In genomic region chr3:73623316-73623715, GRCh38 we compare ENCODE assay signal across 9 cellular contexts. TPM values are rescaled to one million over a fixed set of nuclear protein-coding genes. Genes with fewer than 3 reads are reported as not detected.
DNase-seq lines count a peak whose midpoint lies in the region; ATAC-seq and TF ChIP-seq lines count a peak whose summit lies in the region.
"Had no signal": no experiment of that assay in that cellular context is flagged by ENCODE, and none has a peak within 500 bp of the region (broad histone marks: within the 10 kb centered on the region; RNA-seq: fewer than 3 reads in every experiment).

No MANE protein-coding gene starts in this region.

- ATAC-seq in SK-N-SH treated with all-trans-retinoic acid at 6 μM for 48 hours = no peak
- ATAC-seq in aorta (ENCODE audit: low FRiP score) = peak; percentile 16
- ATAC-seq in HG03521 (IDR thresholded peaks at IDR 0.05; ENCODE audit: unreplicated experiment) = no peak

- no peaks in the 10 kb centered on the region for H3K27me3 Mint-ChIP-seq in neural progenitor cell (ENCODE audit: insufficient read depth, low read depth)

- H3K9ac ChIP-seq in SK-N-SH = peak overlapping the region; percentile 65
- no peak overlapping the region for H3K9ac ChIP-seq in neural progenitor cell

- H3K4me3 Mint-ChIP-seq in neural progenitor cell = peak overlapping the region; percentile 93

- no peak for TF ChIP-seq RAD21 in SK-N-SH (IDR thresholded peaks at IDR 0.05; ENCODE audit: low read length)

- no peaks in the 10 kb centered on the region for H3K27me3 ChIP-seq in SK-N-SH (ENCODE audit: insufficient read depth)
- H3K27me3 ChIP-seq in neural progenitor cell = peaks cover 22% of the 10 kb centered on the region
- no peaks in the 10 kb centered on the region for H3K27me3 ChIP-seq in aorta (ENCODE audit: control insufficient read depth in 1 of 2, insufficient read depth in 2 of 2, low read length in 1 of 2)

- TF ChIP-seq CTCF in SK-N-SH (IDR thresholded peaks at IDR 0.05) (no peak), fibroblast of pulmonary artery (IDR thresholded peaks at IDR 0.05; ENCODE audit: low read length, missing control alignments) (no peak), neural progenitor cell (IDR thresholded peaks at IDR 0.05) (no peak), GM10266 (IDR thresholded peaks at IDR 0.05; ENCODE audit: control insufficient read depth, insufficient read depth, low read depth, missing control alignments) (no peak)

- H3F3A ChIP-seq in SK-N-SH (replicated peaks; ENCODE audit: insufficient read depth) = no peaks in the 10 kb centered on the region
- peaks cover 12% of the 10 kb centered on the region for H3F3A ChIP-seq in neural progenitor cell (ENCODE audit: low read depth)

- POLR2A ChIA-PET in SK-N-SH (lab: Yijun Ruan, JAX) = interaction anchor here (1.1 kb wide), 1 partner anchor 151 kb away, joined by 3 read pairs; no protein-coding TSS in a partner anchor

- H3K4me2 ChIP-seq in SK-N-SH = peak overlapping the region; percentile 97
- peak overlapping the region; percentile 96 for H3K4me2 ChIP-seq in neural progenitor cell

- H4K20me1 ChIP-seq in SK-N-SH (ENCODE audit: insufficient read depth) = peaks cover 42% of the 10 kb centered on the region
- peaks cover 14% of the 10 kb centered on the region for H4K20me1 ChIP-seq in neural progenitor cell (ENCODE audit: low read depth)

- H3K9me2 ChIP-seq in SK-N-SH = no peaks in the 10 kb centered on the region

- DNase-seq in SK-N-SH = no peak
- DNase-seq in fibroblast of pulmonary artery (ENCODE audit: low read depth) = no peak
- DNase-seq in neural progenitor cell (ENCODE audit: low spot score) = no peak
- no peak for DNase-seq in aorta
- DNase-seq in HuH-7.5 (ENCODE audit: low spot score) = no peak
- DNase-seq in GM10266 (ENCODE audit: extremely low spot score) = no peak

- peak overlapping the region; percentile 14 to 86; a peak in 3 of 4 replicates for H3K27ac ChIP-seq in SK-N-SH (ENCODE audit: low read depth in 2 of 2, low read length in 1 of 2)
- no peak overlapping the region for H3K27ac ChIP-seq in neural progenitor cell
- peak overlapping the region; percentile 77 to 91 for H3K27ac ChIP-seq in aorta (ENCODE audit: low read depth in 1 of 2, low read length in 2 of 2)
- H3K27ac ChIP-seq: RWPE1 had no signal

- H3K4me1 ChIP-seq in SK-N-SH (ENCODE audit: control insufficient read depth in 1 of 2, insufficient read depth in 2 of 2, low read depth in 1 of 2, low read length in 1 of 2) (peaks cover 0 to 42% of the 10 kb centered on the region in 2 experiments; a peak in 2 of 4 replicates), neural progenitor cell (peaks cover 22% of the 10 kb centered on the region), aorta (ENCODE audit: control insufficient read depth in 1 of 2, insufficient read depth in 2 of 2, low read length in 2 of 2) (peaks cover 3 to 6% of the 10 kb centered on the region in 2 donors)

- H3K9me3 Mint-ChIP-seq in neural progenitor cell = no peaks in the 10 kb centered on the region

- 22% methylated on average over 3 of the region's 3 CpGs for WGBS in SK-N-SH (ENCODE audit: low lambda C conversion rate)
- WGBS in aorta, 2 donors = 0 to 3% methylated on average over 3 of the region's 3 CpGs

- H3K4me1 Mint-ChIP-seq in neural progenitor cell = peaks cover 52% of the 10 kb centered on the region

- H3K9me3 ChIP-seq in SK-N-SH = no peaks in the 10 kb centered on the region
- no peaks in the 10 kb centered on the region for H3K9me3 ChIP-seq in neural progenitor cell (ENCODE audit: low read depth)
- no peaks in the 10 kb centered on the region for H3K9me3 ChIP-seq in aorta (ENCODE audit: control insufficient read depth, low read length)

- H3K36me3 ChIP-seq in SK-N-SH (replicated peaks in 1 of 2; ENCODE audit: control insufficient read depth in 1 of 2, insufficient read depth in 2 of 2, low read length in 1 of 2) (peaks cover 0 to 2% of the 10 kb centered on the region in 2 experiments), neural progenitor cell (no peaks in the 10 kb centered on the region), aorta (ENCODE audit: control insufficient read depth in 1 of 2, insufficient read depth in 2 of 2, low read length in 1 of 2) (no peaks in the 10 kb centered on the region)

- H3K4me3 ChIP-seq in SK-N-SH (ENCODE audit: low read depth in 2 of 2, low read length in 1 of 2) (peak overlapping the region; percentile 76 to 87), fibroblast of pulmonary artery (replicated peaks; ENCODE audit: low read depth, low read length) (peak overlapping the region; percentile 63), neural progenitor cell (peak overlapping the region; percentile 70), aorta (ENCODE audit: low read length in 2 of 2) (peak overlapping the region; percentile 78 to 99)

- no peak for TF ChIP-seq EP300 in SK-N-SH (IDR thresholded peaks at IDR 0.05; ENCODE audit: borderline replicate concordance in 1 of 2, low read depth in 1 of 2, low read length in 1 of 2)

- no peak overlapping the region for H3K27ac Mint-ChIP-seq in neural progenitor cell

- H3K79me2 ChIP-seq in SK-N-SH (ENCODE audit: insufficient read depth) (peaks cover 57% of the 10 kb centered on the region), neural progenitor cell (ENCODE audit: low read depth) (no peaks in the 10 kb centered on the region)

- H3K36me3 Mint-ChIP-seq in neural progenitor cell = no peaks in the 10 kb centered on the region

- intact Hi-C loops in aorta (cut with DNase I) = loop anchor here (5.0 to 10.0 kb wide), 5 partner anchors 51 to 224 kb away; no protein-coding TSS in a partner anchor

- no peak overlapping the region for H2AFZ ChIP-seq in SK-N-SH (ENCODE audit: low read depth)
- no peak overlapping the region for H2AFZ ChIP-seq in neural progenitor cell (replicated peaks)

- CTCF ChIA-PET in SK-N-SH (lab: Yijun Ruan, JAX) = interaction anchor here (0.8 to 5.4 kb wide), 14 partner anchors 8 to 225 kb away, joined by 3 to 40 read pairs (median 4); no protein-coding TSS in a partner anchor

TF ChIP-seq in SK-N-SH, 30 proteins besides CTCF, POLR2A, EP300 and RAD21:
- TF ChIP-seq ELF1 (IDR thresholded peaks at IDR 0.05) (no peak), MEF2A (IDR thresholded peaks at IDR 0.05; ENCODE audit: borderline replicate concordance, low read depth) (no peak), FOXM1 (IDR thresholded peaks at IDR 0.05; ENCODE audit: low read depth) (no peak), NRF1 (IDR thresholded peaks at IDR 0.05; ENCODE audit: low read depth, low read length) (no peak), CHD2 (IDR thresholded peaks at IDR 0.05; ENCODE audit: low read length, partially characterized antibody) (no peak), TAF1 (IDR thresholded peaks at IDR 0.05; ENCODE audit: borderline replicate concordance, low read depth, low read length) (no peak), IRF3 (IDR thresholded peaks at IDR 0.05; ENCODE audit: low read depth, low read length) (no peak)

TF ChIP-seq in SK-N-SH treated with all-trans-retinoic acid at 6 μM for 48 hours, 23 proteins besides CTCF, POLR2A, EP300 and RAD21:
- TF ChIP-seq ZC3H10 (CRISPR knock-in tag; IDR thresholded peaks at IDR 0.05) = no peak
- TF ChIP-seq ZFP30 (CRISPR knock-in tag; IDR thresholded peaks at IDR 0.05) = no peak
- TF ChIP-seq BACH2 (CRISPR knock-in tag; IDR thresholded peaks at IDR 0.05; ENCODE audit: borderline replicate concordance) = no peak

RNA-seq across cellular contexts. Expression of gene PDZRN3, which starts 1.4 kb away (rescaled TPM):
- polyA plus RNA-seq in SK-N-SH (2012; rRNA removed) = 7.9 and 10.3 TPM in 2 replicates
- 13.7 and 14.2 TPM in 2 replicates for polyA plus RNA-seq in SK-N-SH (2012; cell fraction: cytosol; rRNA removed)
- polyA plus RNA-seq in SK-N-SH (2012; cell fraction: nucleus; rRNA removed) = 21.9 and 24.2 TPM in 2 replicates
- total RNA-seq in neural progenitor cell (ENCODE audit: low replicate concordance) = 3.4 and 4.3 TPM in 2 replicates
- 10 to 100 TPM; 62.6 to 86.3 TPM for total RNA-seq in aorta
- 10 to 100 TPM; 33.6 to 42.6 TPM for polyA plus RNA-seq in aorta

Comparison
In these comparisons a context has a peak if more than half of its experiments do, and no peak if none do; other contexts are left out.
1. RNA of gene PDZRN3, which starts 1.4 kb away (total RNA-seq): 62.6 to 86.3 TPM in aorta; 3.4 to 4.3 TPM in neural progenitor cell; every median in the first group is over 10 times any median in the second.
2. Peak in every context shown above with its lines, with median percentiles within 50 percentile points of each other: H3K4me3 ChIP-seq.